1 cellular context compared by ENCODE assay signal in genomic region chr9:73270967-73271722, GRCh38.
TF ChIP-seq lines count a peak whose summit lies in the region.

No MANE protein-coding gene starts in this region.

TF ChIP-seq in HepG2, 621 proteins besides CTCF, POLR2A, EP300 and RAD21 (continued from another document and continues in another):
- TF ChIP-seq, protein P1, sequence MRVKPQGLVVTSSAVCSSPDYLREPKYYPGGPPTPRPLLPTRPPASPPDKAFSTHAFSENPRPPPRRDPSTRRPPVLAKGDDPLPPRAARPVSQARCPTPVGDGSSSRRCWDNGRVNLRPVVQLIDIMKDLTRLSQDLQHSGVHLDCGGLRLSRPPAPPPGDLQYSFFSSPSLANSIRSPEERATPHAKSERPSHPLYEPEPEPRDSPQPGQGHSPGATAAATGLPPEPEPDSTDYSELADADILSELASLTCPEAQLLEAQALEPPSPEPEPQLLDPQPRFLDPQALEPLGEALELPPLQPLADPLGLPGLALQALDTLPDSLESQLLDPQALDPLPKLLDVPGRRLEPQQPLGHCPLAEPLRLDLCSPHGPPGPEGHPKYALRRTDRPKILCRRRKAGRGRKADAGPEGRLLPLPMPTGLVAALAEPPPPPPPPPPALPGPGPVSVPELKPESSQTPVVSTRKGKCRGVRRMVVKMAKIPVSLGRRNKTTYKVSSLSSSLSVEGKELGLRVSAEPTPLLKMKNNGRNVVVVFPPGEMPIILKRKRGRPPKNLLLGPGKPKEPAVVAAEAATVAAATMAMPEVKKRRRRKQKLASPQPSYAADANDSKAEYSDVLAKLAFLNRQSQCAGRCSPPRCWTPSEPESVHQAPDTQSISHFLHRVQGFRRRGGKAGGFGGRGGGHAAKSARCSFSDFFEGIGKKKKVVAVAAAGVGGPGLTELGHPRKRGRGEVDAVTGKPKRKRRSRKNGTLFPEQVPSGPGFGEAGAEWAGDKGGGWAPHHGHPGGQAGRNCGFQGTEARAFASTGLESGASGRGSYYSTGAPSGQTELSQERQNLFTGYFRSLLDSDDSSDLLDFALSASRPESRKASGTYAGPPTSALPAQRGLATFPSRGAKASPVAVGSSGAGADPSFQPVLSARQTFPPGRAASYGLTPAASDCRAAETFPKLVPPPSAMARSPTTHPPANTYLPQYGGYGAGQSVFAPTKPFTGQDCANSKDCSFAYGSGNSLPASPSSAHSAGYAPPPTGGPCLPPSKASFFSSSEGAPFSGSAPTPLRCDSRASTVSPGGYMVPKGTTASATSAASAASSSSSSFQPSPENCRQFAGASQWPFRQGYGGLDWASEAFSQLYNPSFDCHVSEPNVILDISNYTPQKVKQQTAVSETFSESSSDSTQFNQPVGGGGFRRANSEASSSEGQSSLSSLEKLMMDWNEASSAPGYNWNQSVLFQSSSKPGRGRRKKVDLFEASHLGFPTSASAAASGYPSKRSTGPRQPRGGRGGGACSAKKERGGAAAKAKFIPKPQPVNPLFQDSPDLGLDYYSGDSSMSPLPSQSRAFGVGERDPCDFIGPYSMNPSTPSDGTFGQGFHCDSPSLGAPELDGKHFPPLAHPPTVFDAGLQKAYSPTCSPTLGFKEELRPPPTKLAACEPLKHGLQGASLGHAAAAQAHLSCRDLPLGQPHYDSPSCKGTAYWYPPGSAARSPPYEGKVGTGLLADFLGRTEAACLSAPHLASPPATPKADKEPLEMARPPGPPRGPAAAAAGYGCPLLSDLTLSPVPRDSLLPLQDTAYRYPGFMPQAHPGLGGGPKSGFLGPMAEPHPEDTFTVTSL (CRISPR knock-in tag; IDR thresholded peaks at IDR 0.05; ENCODE audit: borderline replicate concordance), result peak; percentile 31; the same call in 1 of the 2 replicates
- no peak for TF ChIP-seq ELK4 (CRISPR knock-in tag; IDR thresholded peaks at IDR 0.05; ENCODE audit: borderline replicate concordance)
- TF ChIP-seq HNRNPH1 (optimal IDR thresholded peaks at IDR 0.05; ENCODE audit: low read depth, low read length), result no peak
- TF ChIP-seq ZNF562 (CRISPR knock-in tag; IDR thresholded peaks at IDR 0.05; ENCODE audit: borderline replicate concordance), result no peak
- peak; percentile 82 for TF ChIP-seq CEBPG (CRISPR knock-in tag; IDR thresholded peaks at IDR 0.05)
- TF ChIP-seq NFYC (CRISPR knock-in tag; IDR thresholded peaks at IDR 0.05), result no peak
- TF ChIP-seq KLF16 (CRISPR knock-in tag; IDR thresholded peaks at IDR 0.05), result no peak
- TF ChIP-seq ZNF282 (IDR thresholded peaks at IDR 0.05; ENCODE audit: partially characterized antibody), result no peak
- TF ChIP-seq STAT5B (CRISPR knock-in tag; IDR thresholded peaks at IDR 0.05), result no peak
- TF ChIP-seq TEF (CRISPR knock-in tag; IDR thresholded peaks at IDR 0.05), result 0 out of 2 replicates have a peak, but pooled peaks have one; percentile 52
- peak; percentile 76; the same call in 1 of the 2 replicates for TF ChIP-seq HOMEZ (CRISPR knock-in tag; IDR thresholded peaks at IDR 0.05; ENCODE audit: low read depth)
- TF ChIP-seq MIER2 (CRISPR knock-in tag; IDR thresholded peaks at IDR 0.05), result 0 out of 2 replicates have a peak, but pooled peaks have one; percentile 42
- TF ChIP-seq ZNF430 (CRISPR knock-in tag; IDR thresholded peaks at IDR 0.05), result no peak
- no peak for TF ChIP-seq ZNF512 (CRISPR knock-in tag; IDR thresholded peaks at IDR 0.05)
- TF ChIP-seq ZNF556 (CRISPR knock-in tag; IDR thresholded peaks at IDR 0.05; ENCODE audit: borderline replicate concordance), result no peak
- TF ChIP-seq AKNA (CRISPR knock-in tag; IDR thresholded peaks at IDR 0.05; ENCODE audit: borderline replicate concordance), result no peak
- no peak for TF ChIP-seq ZBTB20 (CRISPR knock-in tag; IDR thresholded peaks at IDR 0.05; ENCODE audit: borderline replicate concordance, low read depth)
- no peak for TF ChIP-seq ZNF280B (CRISPR knock-in tag; IDR thresholded peaks at IDR 0.05; ENCODE audit: borderline replicate concordance)
- no peak for TF ChIP-seq ZNF776 (CRISPR knock-in tag; IDR thresholded peaks at IDR 0.05)
- no peak for TF ChIP-seq THYN1 (CRISPR knock-in tag; IDR thresholded peaks at IDR 0.05; ENCODE audit: borderline replicate concordance, low read depth)
- TF ChIP-seq HMG20A (CRISPR knock-in tag; IDR thresholded peaks at IDR 0.05; ENCODE audit: borderline replicate concordance), result peak; percentile 73; the same call in 1 of the 2 replicates
- TF ChIP-seq AGO2 (optimal IDR thresholded peaks at IDR 0.05; ENCODE audit: low read depth, low read length), result no peak
- no peak for TF ChIP-seq ZNF124 (CRISPR knock-in tag; IDR thresholded peaks at IDR 0.05)
- TF ChIP-seq, protein P2, sequence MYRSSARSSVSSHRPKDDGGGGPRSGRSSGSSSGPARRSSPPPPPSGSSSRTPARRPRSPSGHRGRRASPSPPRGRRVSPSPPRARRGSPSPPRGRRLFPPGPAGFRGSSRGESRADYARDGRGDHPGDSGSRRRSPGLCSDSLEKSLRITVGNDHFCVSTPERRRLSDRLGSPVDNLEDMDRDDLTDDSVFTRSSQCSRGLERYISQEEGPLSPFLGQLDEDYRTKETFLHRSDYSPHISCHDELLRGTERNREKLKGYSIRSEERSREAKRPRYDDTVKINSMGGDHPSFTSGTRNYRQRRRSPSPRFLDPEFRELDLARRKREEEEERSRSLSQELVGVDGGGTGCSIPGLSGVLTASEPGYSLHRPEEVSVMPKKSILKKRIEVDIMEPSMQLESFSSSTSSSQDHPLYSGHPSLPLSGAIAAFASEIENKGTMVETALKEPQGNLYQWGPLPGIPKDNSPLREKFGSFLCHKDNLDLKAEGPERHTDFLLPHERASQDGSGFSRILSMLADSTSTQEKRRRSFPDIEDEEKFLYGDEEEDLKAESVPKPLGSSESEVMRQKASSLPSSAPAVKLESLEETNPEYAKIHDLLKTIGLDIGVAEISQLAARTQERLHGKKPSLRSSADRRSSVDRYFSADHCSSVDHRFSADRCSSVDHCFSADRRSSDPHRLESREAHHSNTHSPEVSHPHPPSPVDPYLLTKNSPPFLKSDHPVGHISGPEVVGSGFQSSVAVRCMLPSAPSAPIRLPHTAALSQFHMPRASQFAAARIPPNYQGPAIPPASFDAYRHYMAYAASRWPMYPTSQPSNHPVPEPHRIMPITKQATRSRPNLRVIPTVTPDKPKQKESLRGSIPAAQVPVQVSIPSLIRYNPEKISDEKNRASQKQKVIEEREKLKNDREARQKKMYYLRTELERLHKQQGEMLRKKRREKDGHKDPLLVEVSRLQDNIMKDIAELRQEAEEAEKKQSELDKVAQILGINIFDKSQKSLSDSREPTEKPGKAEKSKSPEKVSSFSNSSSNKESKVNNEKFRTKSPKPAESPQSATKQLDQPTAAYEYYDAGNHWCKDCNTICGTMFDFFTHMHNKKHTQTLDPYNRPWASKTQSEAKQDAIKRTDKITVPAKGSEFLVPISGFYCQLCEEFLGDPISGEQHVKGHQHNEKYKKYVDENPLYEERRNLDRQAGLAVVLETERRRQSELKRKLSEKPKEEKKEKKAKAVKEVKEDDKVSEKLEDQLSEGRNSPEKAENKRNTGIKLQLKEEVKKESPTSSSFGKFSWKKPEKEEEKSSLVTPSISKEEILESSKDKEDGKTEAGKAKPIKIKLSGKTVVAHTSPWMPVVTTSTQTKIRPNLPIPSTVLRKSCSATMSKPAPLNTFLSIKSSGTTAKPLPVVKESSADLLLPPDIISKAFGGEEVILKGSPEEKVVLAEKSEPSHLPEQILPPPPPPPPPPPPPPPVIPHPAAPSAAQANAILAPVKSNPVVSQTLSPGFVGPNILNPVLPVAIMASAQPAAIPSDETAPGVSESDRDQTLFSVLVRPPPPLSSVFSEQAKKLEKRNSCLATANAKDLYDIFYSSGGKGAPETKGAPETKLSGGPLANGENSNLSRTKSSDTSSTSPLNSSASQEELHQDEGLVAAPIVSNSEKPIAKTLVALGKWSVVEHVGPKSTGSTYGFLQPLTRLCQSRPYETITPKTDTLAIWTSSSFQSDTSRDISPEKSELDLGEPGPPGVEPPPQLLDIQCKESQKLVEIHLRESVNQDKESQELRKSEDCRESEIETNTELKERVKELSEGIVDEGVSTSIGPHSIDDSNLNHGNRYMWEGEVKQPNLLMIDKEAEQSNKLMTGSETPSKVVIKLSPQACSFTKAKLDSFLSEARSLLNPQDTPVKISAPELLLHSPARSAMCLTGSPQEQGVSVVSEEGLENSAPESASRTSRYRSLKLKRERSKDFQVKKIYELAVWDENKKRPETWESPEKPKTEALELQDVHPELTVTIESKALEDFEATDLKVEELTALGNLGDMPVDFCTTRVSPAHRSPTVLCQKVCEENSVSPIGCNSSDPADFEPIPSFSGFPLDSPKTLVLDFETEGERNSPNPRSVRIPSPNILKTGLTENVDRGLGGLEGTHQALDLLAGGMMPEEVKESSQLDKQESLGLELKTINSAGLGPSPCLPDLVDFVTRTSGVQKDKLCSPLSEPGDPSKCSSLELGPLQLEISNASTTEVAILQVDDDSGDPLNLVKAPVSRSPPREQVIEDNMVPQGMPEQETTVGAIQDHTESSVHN (CRISPR knock-in tag; IDR thresholded peaks at IDR 0.05), result no peak
- TF ChIP-seq SIN3A (IDR thresholded peaks at IDR 0.05; ENCODE audit: borderline replicate concordance, low read depth, low read length), result no peak
